In the genomic region with DNA sequence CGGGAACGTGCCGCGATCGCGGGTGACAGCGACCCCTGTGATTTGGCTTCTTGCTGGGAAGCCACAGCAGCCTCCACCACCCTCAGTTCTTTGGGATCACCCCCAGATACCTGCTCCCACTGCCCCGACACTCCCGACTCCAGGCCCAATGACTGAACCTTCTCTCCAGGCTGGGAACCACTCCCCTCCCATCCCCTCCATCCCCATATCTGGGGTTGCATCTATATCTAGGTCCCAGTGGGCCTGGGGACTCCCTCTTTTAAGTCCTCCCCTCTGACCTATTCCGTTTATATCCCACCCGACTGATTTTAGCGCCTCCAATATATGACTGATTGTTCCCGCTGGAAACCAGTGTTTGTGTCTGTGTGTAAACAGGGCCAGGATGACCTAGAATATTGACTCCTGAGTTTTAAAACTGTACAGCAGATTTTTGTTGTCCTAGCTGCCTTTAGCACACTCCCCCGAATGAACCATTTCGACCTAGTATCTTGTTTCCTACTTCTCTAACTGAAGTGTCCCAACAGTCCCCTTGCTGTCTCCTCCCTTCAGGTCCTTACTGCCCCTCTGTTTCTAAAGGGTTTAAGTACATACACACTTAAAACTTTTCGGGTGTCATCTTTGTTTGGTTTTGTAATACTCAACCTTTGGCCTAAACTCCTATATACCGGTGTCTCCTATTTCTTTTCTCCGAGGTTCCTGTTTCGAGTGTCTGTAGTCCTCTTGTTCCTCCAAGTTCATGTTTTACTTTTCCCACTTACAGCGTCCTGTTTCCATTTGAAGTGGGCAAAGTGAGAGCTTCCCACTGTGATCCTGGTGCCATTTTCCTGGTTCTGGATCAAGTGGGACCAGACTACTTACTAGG, we compare ENCODE assay signal across 8 cellular contexts. TPM values are rescaled to one million over a fixed set of nuclear protein-coding genes. Genes with fewer than 3 reads are reported as not detected.
DNase-seq lines count a peak whose midpoint lies in the region; ATAC-seq, FAIRE-seq and TF ChIP-seq lines count a peak whose summit lies in the region.
"Had no signal": no experiment of that assay in that cellular context is flagged by ENCODE, and none has a peak within 500 bp of the region (broad histone marks: within the 10 kb centered on the region; RNA-seq: fewer than 3 reads in every experiment).

No MANE protein-coding gene starts in this region.

- peak overlapping the region; percentile 95 for H3K9ac ChIP-seq in H9 (ENCODE audit: extremely low read depth, insufficient read length, low read length)

- no peak overlapping the region for H4K5ac ChIP-seq in H9 (ENCODE audit: insufficient read length, low read depth, low read length)

- peak overlapping the region; percentile 96 to 98 for H3K4me3 Mint-ChIP-seq in H9

- peaks cover 1% of the 10 kb centered on the region; the same call in 1 of the 2 replicates for H3K27me3 Mint-ChIP-seq in H9 (ENCODE audit: low read depth)

- H3K4me1 ChIP-seq in H9 (ENCODE audit: insufficient read depth, low read length) (peaks cover 8% of the 10 kb centered on the region; the same call in 1 of the 2 replicates), RWPE2 (ENCODE audit: insufficient read depth, poor library complexity, severe bottlenecking) (peaks cover 19% of the 10 kb centered on the region), esophagus muscularis mucosa (peaks cover 24 to 38% (median 32%) of the 10 kb centered on the region in 4 donors), neutrophil (ENCODE audit: control insufficient read depth in 1 of 2, insufficient read depth in 1 of 2, low read depth in 1 of 2, low read length in 1 of 2) (peaks cover 27 to 30% of the 10 kb centered on the region in 2 experiments)

- no peak overlapping the region for H2AK5ac ChIP-seq in H9 (ENCODE audit: insufficient read length, low read length)

- no peak overlapping the region for H2BK120ac ChIP-seq in H9 (ENCODE audit: low read depth, low read length, poor library complexity, severe bottlenecking)

- no CpG with 5 or more reads among the region's 20 CpGs for WGBS in H9 (ENCODE audit: extremely low coverage, insufficient read length, low lambda C conversion rate)
- 11% methylated on average over 13 of the region's 20 CpGs for WGBS in esophagus muscularis mucosa

- no peak overlapping the region for H4K8ac ChIP-seq in H9 (replicated peaks; ENCODE audit: insufficient read length, low read depth, low read length)

- no peak overlapping the region for H3K56ac ChIP-seq in H9 (ENCODE audit: insufficient read length, low read depth, low read length)

- H3K79me2 ChIP-seq in H9 (ENCODE audit: insufficient read depth, low read length), result peaks cover 12% of the 10 kb centered on the region

- H3K36me3 Mint-ChIP-seq in H9 (ENCODE audit: insufficient read depth in 1 of 3, low read depth in 3 of 3), result peaks cover 24 to 35% (median 32%) of the 10 kb centered on the region in 3 experiments; a peak in 6 of 7 replicates

- H2BK15ac ChIP-seq in H9 (ENCODE audit: low read depth, low read length), result peak overlapping the region; percentile 16; the same call in 1 of the 2 replicates

- intact Hi-C loops in esophagus muscularis mucosa (cut with DNase I), result loop anchor here (2.0 kb wide), 1 partner anchor 55 kb away; a partner anchor contains a TSS

- 0 out of 2 replicates have a peak overlapping the region, but pooled peaks have one; percentile 17 for H3K4ac ChIP-seq in H9 (ENCODE audit: low read depth, low read length)

- peaks cover 23 to 25% of the 10 kb centered on the region in 2 experiments for H3K4me1 Mint-ChIP-seq in H9

- TF ChIP-seq CTCF in H9 (conservative IDR thresholded peaks at IDR 0.05) (no peak), RWPE2 (IDR thresholded peaks at IDR 0.05; ENCODE audit: poor library complexity, severe bottlenecking) (no peak), esophagus muscularis mucosa (IDR thresholded peaks at IDR 0.05) (no peak), neutrophil (IDR thresholded peaks at IDR 0.05) (no peak)

- no peaks in the 10 kb centered on the region for H3K9me3 Mint-ChIP-seq in H9

- H3K79me1 ChIP-seq in H9 (ENCODE audit: insufficient read depth, low read depth, low read length, poor library complexity, severe bottlenecking), result peaks cover 2% of the 10 kb centered on the region

- peak overlapping the region; percentile 86 to 99 (median 96) for H3K27ac Mint-ChIP-seq in H9

- H3K27me3 ChIP-seq in H9 (ENCODE audit: insufficient read depth, low read length) (no peaks in the 10 kb centered on the region), RWPE2 (ENCODE audit: insufficient read depth, poor library complexity, severe bottlenecking) (no peaks in the 10 kb centered on the region), esophagus muscularis mucosa (peaks cover 0 to 9% (median 0%) of the 10 kb centered on the region in 4 donors), neutrophil (no peaks in the 10 kb centered on the region)

- H3K4me2 ChIP-seq in H9 (ENCODE audit: insufficient read depth, insufficient read length, low read length), result peak overlapping the region; percentile 78

- H2BK20ac ChIP-seq in H9 (ENCODE audit: low read depth, low read length, poor library complexity, severe bottlenecking), result no peak overlapping the region

- H4K20me1 ChIP-seq in H9 (ENCODE audit: control insufficient read depth, insufficient read depth, insufficient read length), result no peaks in the 10 kb centered on the region

- H3K9me3 ChIP-seq in H9 (ENCODE audit: control insufficient read depth, low read depth, low read length) (no peaks in the 10 kb centered on the region), RWPE2 (ENCODE audit: severe bottlenecking) (no peaks in the 10 kb centered on the region), esophagus muscularis mucosa (no peaks in the 10 kb centered on the region), neutrophil (no peaks in the 10 kb centered on the region)

- no peak overlapping the region for H3K27ac ChIP-seq in H9 (ENCODE audit: insufficient read length, low read depth, low read length)
- peak overlapping the region; percentile 89 for H3K27ac ChIP-seq in RWPE2 (ENCODE audit: poor library complexity, severe bottlenecking)
- peak overlapping the region; percentile 96 to 99 (median 96) for H3K27ac ChIP-seq in esophagus muscularis mucosa (replicated peaks in 1 of 4)
- peak overlapping the region; percentile 90 for H3K27ac ChIP-seq in neutrophil

- H3K23me2 ChIP-seq in H9 (ENCODE audit: insufficient read length, low read depth, low read length, poor library complexity, severe bottlenecking), result peaks cover 12% of the 10 kb centered on the region

- TF ChIP-seq EP300 in esophagus muscularis mucosa (IDR thresholded peaks at IDR 0.05), result no peak

- H2BK5ac ChIP-seq in H9 (ENCODE audit: insufficient read length, low read length), result no peak overlapping the region

- no peak for ATAC-seq in RWPE2 (ENCODE audit: low read depth)
- ATAC-seq in HG03342 (IDR thresholded peaks at IDR 0.05; ENCODE audit: unreplicated experiment), result no peak

- no peak overlapping the region for H4K91ac ChIP-seq in H9 (ENCODE audit: insufficient read length, low read depth, low read length)

- H3K18ac ChIP-seq in H9 (ENCODE audit: insufficient read length, low read depth, low read length), result peak overlapping the region; percentile 53

- H2BK12ac ChIP-seq in H9 (ENCODE audit: insufficient read length, low read depth, low read length), result no peak overlapping the region

- H3K14ac ChIP-seq in H9 (ENCODE audit: insufficient read depth, low read length), result peak overlapping the region; percentile 88

- TF ChIP-seq POLR2A in esophagus muscularis mucosa (IDR thresholded peaks at IDR 0.05; ENCODE audit: low read depth), result no peak

- no peak for DNase-seq in H9
- DNase-seq in RWPE2 (ENCODE audit: low spot score), result no peak
- no peak for DNase-seq in esophagus muscularis mucosa (ENCODE audit: extremely low spot score)
- no peak for DNase-seq in NCI-H524 treated with DMSO at 0.1 percent for 48 hours (lab: John Stamatoyannopoulos, UW)
- no peak for DNase-seq in frontal cortex (ENCODE audit: low spot score in 2 of 2)

- H3K36me3 ChIP-seq in RWPE2 (ENCODE audit: low read depth) (peaks cover 45% of the 10 kb centered on the region), esophagus muscularis mucosa (peaks cover 24 to 26% (median 24%) of the 10 kb centered on the region in 4 donors), neutrophil (peaks cover 23% of the 10 kb centered on the region)

- H3T11ph ChIP-seq in H9 (ENCODE audit: low read length), result no peak overlapping the region

- H3K4me3 ChIP-seq in RWPE2 (ENCODE audit: severe bottlenecking), result peak overlapping the region; percentile 96
- H3K4me3 ChIP-seq in esophagus muscularis mucosa, result peak overlapping the region; percentile 75 to 100 (median 96)
- peak overlapping the region; percentile 78 to 96 for H3K4me3 ChIP-seq in neutrophil (ENCODE audit: low read depth in 1 of 2, low read length in 1 of 2)

- H2AFZ ChIP-seq in H9 (ENCODE audit: low read length), result no peak overlapping the region

- no peak overlapping the region for H3K23ac ChIP-seq in H9 (ENCODE audit: insufficient read length, low read depth, low read length)

- FAIRE-seq in frontal cortex (lab: Jason Lieb, UNC), result no peak

RNA-seq across cellular contexts. Expression of a gene that starts 0.8 kb away (rescaled TPM):
- 174 and 177 TPM in 2 replicates for total RNA-seq in H9 (2021)
- total RNA-seq in esophagus muscularis mucosa, result 100 to 1,000 TPM in 1 of 4 donors, 10 to 100 TPM in 3; 58.1 to 117 (median 84.0) TPM
- total RNA-seq in frontal cortex, result 77.0 TPM

RNA-seq across cellular contexts. Expression of a gene that starts 18.6 kb away (rescaled TPM):
- total RNA-seq in H9 (2021) (not detected in 2 replicates), esophagus muscularis mucosa (under 1 TPM in 3 of 4 donors, not detected in 1; 0.11 to 0.99 (median 0.45) TPM), frontal cortex (under 0.01 TPM)

RNA-seq across cellular contexts. Expression of a gene that starts 33.8 kb away (rescaled TPM):
- total RNA-seq in H9 (2021), result not detected in 2 replicates
- total RNA-seq in esophagus muscularis mucosa, result 10 to 100 TPM in 1 of 4 donors, under 1 TPM in 3; 0.32 to 19.4 (median 0.58) TPM
- total RNA-seq in frontal cortex, result not detected
- total RNA-seq: subcutaneous adipose tissue had no signal

RNA-seq across cellular contexts. Expression of a gene that starts 53.9 kb away (rescaled TPM):
- total RNA-seq in H9 (2021), result not detected in 2 replicates
- not detected for total RNA-seq in esophagus muscularis mucosa
- total RNA-seq in frontal cortex, result not detected
- total RNA-seq: subcutaneous adipose tissue had no signal

RNA-seq across cellular contexts. Expression of a gene that starts 54.0 kb away (rescaled TPM):
- 58.6 and 63.3 TPM in 2 replicates for total RNA-seq in H9 (2021)
- total RNA-seq in esophagus muscularis mucosa, result 10 to 100 TPM; 33.2 to 68.6 (median 45.9) TPM
- 38.3 TPM for total RNA-seq in frontal cortex
